13 cellular contexts compared by ENCODE assay signal in genomic region chr4:112182604-112183003, GRCh38.
"Had no signal": no experiment of that assay in that cellular context is flagged by ENCODE, and none has a peak within 500 bp of the region (broad histone marks: within the 10 kb centered on the region; RNA-seq: fewer than 3 reads in every experiment).

No MANE protein-coding gene starts in this region.

- H3K4me1 ChIP-seq: adrenal gland, pancreas, suprapubic skin had no signal

- H3K27me3 ChIP-seq: adrenal gland, cardiac muscle cell, esophagus muscularis mucosa, pancreas, suprapubic skin had no signal

- H3K27ac Mint-ChIP-seq: activated CD4-positive, alpha-beta T cell treated with anti-CD3 and anti-CD28 coated beads, Interleukin-2, amount 10 ng/mL, durations not matched to agents 7 days and 5 days had no signal

- H3K9me3 ChIP-seq: adrenal gland, esophagus muscularis mucosa, pancreas, suprapubic skin had no signal

- H3K4me3 ChIP-seq: adrenal gland, cardiac muscle cell, esophagus muscularis mucosa, pancreas, suprapubic skin had no signal

- H3K36me3 ChIP-seq: cardiac muscle cell, pancreas, suprapubic skin had no signal

- DNase-seq: activated CD8-positive, alpha-beta memory T cell treated with anti-CD3 and anti-CD28 coated beads for 24 hours; adrenal gland; glutamatergic neuron; kidney glomerular epithelial cell; pancreas; retina; SIG-M5; stimulated activated CD4-positive, alpha-beta T cell treated with anti-CD3 and anti-CD28 coated beads, Interleukin-4, amount 100 ng/mL, for 1 hour; trophoblast cell had no signal

- H3K27me3 Mint-ChIP-seq: activated CD4-positive, alpha-beta T cell treated with anti-CD3 and anti-CD28 coated beads, Interleukin-2, amount 10 ng/mL, durations not matched to agents 7 days and 5 days had no signal

- ATAC-seq: pancreas had no signal

- H3K27ac ChIP-seq: adrenal gland, cardiac muscle cell, esophagus muscularis mucosa, pancreas, suprapubic skin had no signal
